In genomic region chr4:121654738-121655137, GRCh38 we compare ENCODE assay signal across 16 cellular contexts. TPM values are rescaled to one million over a fixed set of nuclear protein-coding genes. Genes with fewer than 3 reads are reported as not detected.
DNase-seq lines count a peak whose midpoint lies in the region; ATAC-seq and TF ChIP-seq lines count a peak whose summit lies in the region.
"Had no signal": no experiment of that assay in that cellular context is flagged by ENCODE, and none has a peak within 500 bp of the region (broad histone marks: within the 10 kb centered on the region; RNA-seq: fewer than 3 reads in every experiment).

No MANE protein-coding gene starts in this region.

- no peak overlapping the region for H3K27ac Mint-ChIP-seq in CD4-positive, alpha-beta T cell
- H3K27ac Mint-ChIP-seq: activated naive CD8-positive, alpha-beta T cell; nephron had no signal

- H3K9me3 ChIP-seq in CD4-positive, alpha-beta T cell (ENCODE audit: control insufficient read depth, low read length): no peaks in the 10 kb centered on the region

- no peaks in the 10 kb centered on the region for H3K9me3 Mint-ChIP-seq in CD4-positive, alpha-beta T cell
- H3K9me3 Mint-ChIP-seq: nephron had no signal

- in situ Hi-C loops in GM13976 (cut with MboI; ENCODE audit: low sequenced_read_pairs, unreplicated experiment): loop anchor here (10.0 kb wide), 1 partner anchor 170 kb away; no protein-coding TSS in a partner anchor

- H3K27ac ChIP-seq in CD4-positive, alpha-beta T cell (ENCODE audit: low read depth, low read length): no peak overlapping the region
- H3K27ac ChIP-seq: coronary artery had no signal

- H3K27me3 Mint-ChIP-seq in CD4-positive, alpha-beta T cell: no peaks in the 10 kb centered on the region

- no peak for TF ChIP-seq CTCF in GM13976 (IDR thresholded peaks at IDR 0.05; ENCODE audit: borderline replicate concordance, control extremely low read depth, extremely low read depth, insufficient read depth, missing control alignments)
- no peak for TF ChIP-seq CTCF in CD4-positive, alpha-beta T cell (IDR thresholded peaks at IDR 0.05)

- no peaks in the 10 kb centered on the region for H3K36me3 Mint-ChIP-seq in CD4-positive, alpha-beta T cell (ENCODE audit: low read depth)
- H3K36me3 Mint-ChIP-seq: activated naive CD8-positive, alpha-beta T cell had no signal

- H3K27me3 ChIP-seq in CD4-positive, alpha-beta T cell (ENCODE audit: control insufficient read depth, insufficient read depth, low read length): no peaks in the 10 kb centered on the region

- intact Hi-C loops in CD4-positive, alpha-beta T cell (cut with DNase I, micrococcal nuclease): loop anchor here in 1 of 2 experiments (10.0 kb wide), 1 partner anchor 1500 kb away; no protein-coding TSS in a partner anchor

- H3K4me3 Mint-ChIP-seq in CD4-positive, alpha-beta T cell: no peak overlapping the region
- H3K4me3 Mint-ChIP-seq: activated naive CD8-positive, alpha-beta T cell; nephron had no signal

- POLR2A ChIA-PET in HEK293T (lab: Yijun Ruan, JAX): no interaction called here
- POLR2A ChIA-PET in CD4-positive, alpha-beta T cell (lab: Charles Lee): no interaction called here

- DNase-seq in GM13976 (ENCODE audit: low spot score): peak; percentile 18
- no peak for DNase-seq in HEK293T (ENCODE audit: extremely low spot score)
- no peak for DNase-seq in HK-2 (ENCODE audit: unreplicated experiment)
- DNase-seq in NCI-H82 treated with DMSO at 0.1 percent for 48 hours (lab: John Stamatoyannopoulos, UW; ENCODE audit: unreplicated experiment): no peak
- no peak for DNase-seq in CD4-positive, alpha-beta T cell
- DNase-seq: activated CD4-positive, alpha-beta T cell treated with anti-CD3 and anti-CD28 coated beads, Interleukin-2, amount 50 U/mL, for 48 hours; EL; H7; NCI-H446 treated with DMSO at 0.1 percent for 48 hours; stimulated activated CD8-positive, alpha-beta memory T cell treated with anti-CD3 and anti-CD28 coated beads, Interleukin-4, amount 100 ng/mL, for 48 hours had no signal

- ATAC-seq in GM19397 (IDR thresholded peaks at IDR 0.05; ENCODE audit: unreplicated experiment): peak; percentile 77
- ATAC-seq in HG02763 (IDR thresholded peaks at IDR 0.05; ENCODE audit: unreplicated experiment): peak; percentile 80
- peak; percentile 88 for ATAC-seq in HG03442 (IDR thresholded peaks at IDR 0.05; ENCODE audit: unreplicated experiment)
- ATAC-seq in CD4-positive, alpha-beta T cell (ENCODE audit: poor library complexity): no peak

- CTCF ChIA-PET in HEK293T (lab: Yijun Ruan, JAX): no interaction called here
- CTCF ChIA-PET in CD4-positive, alpha-beta T cell (lab: Charles Lee): no interaction called here

- no peaks in the 10 kb centered on the region for H3K4me1 Mint-ChIP-seq in CD4-positive, alpha-beta T cell (ENCODE audit: low read depth)
- H3K4me1 Mint-ChIP-seq: nephron had no signal

TF ChIP-seq in HEK293T, 16 proteins besides CTCF, POLR2A, EP300 and RAD21:
- TF ChIP-seq CTBP1 (IDR thresholded peaks at IDR 0.05; ENCODE audit: borderline replicate concordance): no peak
- TF ChIP-seq FOXK2 (IDR thresholded peaks at IDR 0.05): no peak
- no peak for TF ChIP-seq PKNOX1 (IDR thresholded peaks at IDR 0.05)
- TF ChIP-seq SP1 (IDR thresholded peaks at IDR 0.05): no peak

RNA-seq across cellular contexts. Expression of gene ANXA5, which starts 42.0 kb away (rescaled TPM):
- 10 to 100 TPM; 50.8 to 55.9 TPM for total RNA-seq in CD4-positive, alpha-beta T cell
